Comparison of ENCODE assay signal across 11 cellular contexts in genomic region chr6:40788661-40789111, GRCh38.
DNase-seq lines count a peak whose midpoint lies in the region; ATAC-seq and TF ChIP-seq lines count a peak whose summit lies in the region.
"Had no signal": no experiment of that assay in that cellular context is flagged by ENCODE, and none has a peak within 500 bp of the region (broad histone marks: within the 10 kb centered on the region; RNA-seq: fewer than 3 reads in every experiment).

No MANE protein-coding gene starts in this region.

- peak overlapping the region; percentile 97 for H3K4ac ChIP-seq in mesendoderm (ENCODE audit: low read depth, low read length)

- no peak overlapping the region for H3K9ac ChIP-seq in BLaER1 treated with 17β-estradiol and CSF1 and Interleukin-3, amounts not matched to agents 10 nM and 100 nM
- no peak overlapping the region for H3K9ac ChIP-seq in mesendoderm (ENCODE audit: low read length)

- no peak overlapping the region for H3K27ac ChIP-seq in BLaER1 treated with 17β-estradiol and CSF1 and Interleukin-3, amounts not matched to agents 10 nM and 100 nM
- peak overlapping the region; percentile 1 for H3K27ac ChIP-seq in mesendoderm (ENCODE audit: low read depth, low read length)
- no peak overlapping the region for H3K27ac ChIP-seq in Peyer's patch

- H2BK120ac ChIP-seq in mesendoderm (ENCODE audit: low read depth, low read length) = peak overlapping the region; percentile 40

- peak overlapping the region; percentile 72 for H3K56ac ChIP-seq in mesendoderm (ENCODE audit: low read length)

- peaks cover 8% of the 10 kb centered on the region for H3K36me3 Mint-ChIP-seq in activated naive CD8-positive, alpha-beta T cell treated with anti-CD3 and anti-CD28 coated beads, Interleukin-2, amount 10 ng/mL, durations not matched to agents 7 days and 5 days

- peak; percentile 7 for ATAC-seq in activated naive CD8-positive, alpha-beta T cell treated with anti-CD3 and anti-CD28 coated beads, Interleukin-2, amount 10 ng/mL, durations not matched to agents 7 days and 5 days (ENCODE audit: low read depth)
- ATAC-seq: Right ventricle myocardium inferior had no signal

- no peaks in the 10 kb centered on the region for H3K9me3 ChIP-seq in BLaER1 treated with 17β-estradiol and CSF1 and Interleukin-3, amounts not matched to agents 10 nM and 100 nM (replicated peaks in 1 of 11)
- H3K9me3 ChIP-seq in Peyer's patch = no peaks in the 10 kb centered on the region

- in situ Hi-C loops in GM13976 (cut with MboI; ENCODE audit: low sequenced_read_pairs, unreplicated experiment) = no loop called here

- no peaks in the 10 kb centered on the region for H3K27me3 ChIP-seq in BLaER1 treated with 17β-estradiol and CSF1 and Interleukin-3, amounts not matched to agents 10 nM and 100 nM
- no peaks in the 10 kb centered on the region for H3K27me3 ChIP-seq in mesendoderm (ENCODE audit: insufficient read depth, low read length, poor library complexity)
- H3K27me3 ChIP-seq in Peyer's patch = no peaks in the 10 kb centered on the region

- H2BK5ac ChIP-seq in mesendoderm (ENCODE audit: low read length) = peak overlapping the region; percentile 66

- no peaks in the 10 kb centered on the region for H3K36me3 ChIP-seq in BLaER1 treated with 17β-estradiol and CSF1 and Interleukin-3, amounts not matched to agents 10 nM and 100 nM
- H3K36me3 ChIP-seq in mesendoderm (ENCODE audit: control insufficient read depth, insufficient read depth, low read length) = no peaks in the 10 kb centered on the region
- H3K36me3 ChIP-seq in Peyer's patch = no peaks in the 10 kb centered on the region

- peak overlapping the region; percentile 15 for H2BK15ac ChIP-seq in mesendoderm (replicated peaks; ENCODE audit: low read depth)

- H3K4me1 Mint-ChIP-seq in activated naive CD8-positive, alpha-beta T cell treated with anti-CD3 and anti-CD28 coated beads, Interleukin-2, amount 10 ng/mL, durations not matched to agents 7 days and 5 days = peaks cover 20% of the 10 kb centered on the region

- H3K18ac ChIP-seq in mesendoderm (ENCODE audit: low read length) = peak overlapping the region; percentile 62

- no peak for TF ChIP-seq POLR2A in Peyer's patch (IDR thresholded peaks at IDR 0.05)

- no peak overlapping the region for H3K23ac ChIP-seq in mesendoderm (ENCODE audit: low read length)

- POLR2A ChIA-PET in activated naive CD8-positive, alpha-beta T cell treated with anti-CD3 and anti-CD28 coated beads, Interleukin-2, amount 10 ng/mL, durations not matched to agents 7 days and 5 days (lab: Charles Lee) = no interaction called here

- no peaks in the 10 kb centered on the region for H3K9me3 Mint-ChIP-seq in activated naive CD8-positive, alpha-beta T cell treated with anti-CD3 and anti-CD28 coated beads, Interleukin-2, amount 10 ng/mL, durations not matched to agents 7 days and 5 days

- TF ChIP-seq CTCF in Peyer's patch (IDR thresholded peaks at IDR 0.05) = no peak
- no peak for TF ChIP-seq CTCF in GM13976 (IDR thresholded peaks at IDR 0.05; ENCODE audit: borderline replicate concordance, control extremely low read depth, extremely low read depth, insufficient read depth, missing control alignments)

- H3K79me2 ChIP-seq in mesendoderm (ENCODE audit: control insufficient read depth, insufficient read depth, low read length) = no peaks in the 10 kb centered on the region

- H3K27me3 Mint-ChIP-seq in activated naive CD8-positive, alpha-beta T cell treated with anti-CD3 and anti-CD28 coated beads, Interleukin-2, amount 10 ng/mL, durations not matched to agents 7 days and 5 days = peaks cover 6% of the 10 kb centered on the region

- peaks cover 0 to 11% (median 10%) of the 10 kb centered on the region in 10 experiments; a peak in 14 of 20 replicates for H3K4me1 ChIP-seq in BLaER1 treated with 17β-estradiol and CSF1 and Interleukin-3, amounts not matched to agents 10 nM and 100 nM
- peaks cover 22% of the 10 kb centered on the region for H3K4me1 ChIP-seq in mesendoderm (ENCODE audit: control insufficient read depth, low read depth, low read length)
- H3K4me1 ChIP-seq in Peyer's patch = no peaks in the 10 kb centered on the region

- no peak overlapping the region for H4K5ac ChIP-seq in mesendoderm (ENCODE audit: low read length)

- H4K20me1 ChIP-seq in BLaER1 treated with 17β-estradiol and CSF1 and Interleukin-3, amounts not matched to agents 10 nM and 100 nM = no peaks in the 10 kb centered on the region

- no peak overlapping the region for H3K4me3 ChIP-seq in BLaER1 treated with 17β-estradiol and CSF1 and Interleukin-3, amounts not matched to agents 10 nM and 100 nM
- H3K4me3 ChIP-seq in mesendoderm (ENCODE audit: low read length) (no peak overlapping the region), Peyer's patch (no peak overlapping the region)

- peak overlapping the region; percentile 53 for H3K4me3 Mint-ChIP-seq in activated naive CD8-positive, alpha-beta T cell treated with anti-CD3 and anti-CD28 coated beads, Interleukin-2, amount 10 ng/mL, durations not matched to agents 7 days and 5 days

- peak overlapping the region; percentile 87 for H3K27ac Mint-ChIP-seq in activated naive CD8-positive, alpha-beta T cell treated with anti-CD3 and anti-CD28 coated beads, Interleukin-2, amount 10 ng/mL, durations not matched to agents 7 days and 5 days

- no peak overlapping the region for H2AK5ac ChIP-seq in mesendoderm (ENCODE audit: low read length)

- no peak overlapping the region for H4K8ac ChIP-seq in mesendoderm (ENCODE audit: low read depth, low read length)

- DNase-seq in NCI-H69 (lab: John Stamatoyannopoulos, UW) (peak; percentile 15), mesendoderm (no peak), NCI-H510A treated with DMSO at 0.1 percent for 48 hours (lab: John Stamatoyannopoulos, UW) (no peak), NCI-H1417 (lab: John Stamatoyannopoulos, UW) (no peak), Peyer's patch (no peak), GM13976 (ENCODE audit: low spot score) (no peak)
- no peak for DNase-seq in activated naive CD8-positive, alpha-beta T cell treated with anti-CD3 and anti-CD28 coated beads, Interleukin-2, amount 10 ng/mL, durations not matched to agents 7 days and 5 days
- DNase-seq: activated CD4-positive, CD25-positive, alpha-beta regulatory T cell treated with anti-CD3 and anti-CD28 coated beads, Interleukin-2, amount 50 U/mL, for 72 hours; cerebellar nuclear complex had no signal

- no peaks in the 10 kb centered on the region for H3K79me1 ChIP-seq in mesendoderm (ENCODE audit: low read length)

- peak overlapping the region in 9 of 11 experiments; percentile 14 to 55 (median 34); a peak in 11 of 22 replicates for H3K4me2 ChIP-seq in BLaER1 treated with 17β-estradiol and CSF1 and Interleukin-3, amounts not matched to agents 10 nM and 100 nM
- no peak overlapping the region for H3K4me2 ChIP-seq in mesendoderm (ENCODE audit: low read length)

- WGBS in mesendoderm (ENCODE audit: extremely low coverage, insufficient coverage, low lambda C conversion rate) = no CpG with 5 or more reads among the region's 5 CpGs
